Comparison of ENCODE assay signal across 1 cellular context in genomic region chr22:17997456-17997855, GRCh38.
TF ChIP-seq lines count a peak whose summit lies in the region.

No MANE protein-coding gene starts in this region.

TF ChIP-seq in GM12878, 131 proteins besides CTCF, POLR2A, EP300 and RAD21 (continued from another document):
- no peak for TF ChIP-seq ZBTB33 (IDR thresholded peaks at IDR 0.05)
- no peak for TF ChIP-seq ZBED1 (IDR thresholded peaks at IDR 0.05; ENCODE audit: borderline replicate concordance)
- no peak for TF ChIP-seq CHD1 (IDR thresholded peaks at IDR 0.05; ENCODE audit: low read depth, low read length)
- TF ChIP-seq SMC3 (IDR thresholded peaks at IDR 0.05; ENCODE audit: borderline replicate concordance, low read length): no peak
- TF ChIP-seq SUZ12 (IDR thresholded peaks at IDR 0.05; ENCODE audit: unreplicated experiment): no peak
- TF ChIP-seq EGR1 (IDR thresholded peaks at IDR 0.05; ENCODE audit: borderline replicate concordance in 1 of 2, low read depth in 2 of 2, low read length in 2 of 2): no peak
TF ChIP-seq in GM12878: peak in this region for 0.
